ENCODE assay signal across 9 cellular contexts in the genomic region with DNA sequence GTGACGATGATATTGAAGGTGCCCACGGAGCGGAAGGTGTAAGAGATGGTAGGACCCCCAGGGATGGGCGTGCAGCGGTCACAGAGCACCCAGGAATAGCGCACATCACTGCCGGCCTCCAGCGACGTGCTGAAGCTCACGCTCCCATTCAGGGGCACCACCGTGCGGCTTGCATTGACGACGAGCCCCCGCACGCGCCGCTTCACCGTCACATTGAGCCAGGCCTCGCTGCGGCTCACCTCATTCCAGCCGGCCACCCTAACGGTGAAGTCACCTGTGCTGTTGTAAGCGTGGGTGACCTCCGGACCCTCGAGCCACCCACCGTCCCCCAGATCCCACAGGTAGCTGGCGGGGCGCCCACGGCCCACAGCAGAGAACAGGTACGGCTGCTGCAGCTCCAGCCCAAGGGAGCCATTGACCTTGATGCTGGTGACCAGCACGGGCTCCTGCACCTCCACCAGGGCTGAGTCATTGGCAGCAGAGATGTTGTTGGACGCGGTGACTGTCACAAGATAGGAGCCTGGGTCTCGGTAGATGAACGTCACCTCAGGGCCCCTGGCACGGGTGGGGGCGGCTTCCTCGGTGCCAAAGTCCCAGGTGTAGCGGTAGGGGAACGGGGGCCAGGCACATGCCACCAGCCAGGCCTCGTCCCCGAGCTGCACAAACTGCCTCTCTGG. TPM values are rescaled to one million over a fixed set of nuclear protein-coding genes. Genes with fewer than 3 reads are reported as not detected.
DNase-seq lines count a peak whose midpoint lies in the region; ATAC-seq, FAIRE-seq and TF ChIP-seq lines count a peak whose summit lies in the region.
"Not testable (repeated sequence)": the region's sequence is repeated elsewhere in the genome, so short reads cannot be mapped to it uniquely, and the experiment has no call there.
"Had no signal": no experiment of that assay in that cellular context is flagged by ENCODE, and none has a peak within 500 bp of the region (broad histone marks: within the 10 kb centered on the region; RNA-seq: fewer than 3 reads in every experiment).

No MANE protein-coding gene starts in this region.

- not testable (repeated sequence) for TF ChIP-seq EP300 in gastroesophageal sphincter (IDR thresholded peaks at IDR 0.05)

- H3K4me3 Mint-ChIP-seq in stimulated activated effector memory CD8-positive, alpha-beta T cell treated with anti-CD3 and anti-CD28 coated beads, Interleukin-12 subunit alpha, Interleukin-12 subunit beta, amount 100 ng/mL, for 72 hours: not testable (repeated sequence)

- H3K36me3 ChIP-seq in A673 (ENCODE audit: insufficient read depth, low read length, poor library complexity, severe bottlenecking); kidney (ENCODE audit: control insufficient read depth in 1 of 2, insufficient read depth in 2 of 2, low read length in 2 of 2): not testable (repeated sequence)
- H3K36me3 ChIP-seq in adrenal gland (replicated peaks in 1 of 2) (peaks cover 0 to 52% of the 10 kb centered on the region in 2 donors), gastroesophageal sphincter (peaks cover 0 to 98% of the 10 kb centered on the region in 2 donors), heart right ventricle (peaks cover 0 to 93% (median 28%) of the 10 kb centered on the region in 9 donors), right lobe of liver (peaks cover 0 to 18% (median 0%) of the 10 kb centered on the region in 4 donors), psoas muscle (ENCODE audit: insufficient read depth in 1 of 2, low read depth in 1 of 2) (peaks cover 0 to 78% of the 10 kb centered on the region in 2 donors)

- ATAC-seq in gastroesophageal sphincter (peak; percentile 14), heart right ventricle (peak; percentile 10 to 64 (median 51)), right lobe of liver (peak in 3 of 4 donors; percentile 23 to 62 (median 41)), psoas muscle (peak; percentile 68 to 82 (median 78))
- peak; percentile 24 for ATAC-seq in stimulated activated effector memory CD8-positive, alpha-beta T cell treated with anti-CD3 and anti-CD28 coated beads, Interleukin-12 subunit alpha, Interleukin-12 subunit beta, amount 100 ng/mL, for 72 hours

- not testable (repeated sequence) for H3K27ac ChIP-seq in A673 (ENCODE audit: low read depth, low read length, poor library complexity, severe bottlenecking); adrenal gland; gastroesophageal sphincter; heart right ventricle; kidney (ENCODE audit: low read depth in 2 of 2, low read length in 2 of 2); right lobe of liver
- peak overlapping the region; percentile 36 for H3K27ac ChIP-seq in psoas muscle

- CTCF ChIA-PET in A673 (lab: Charles Lee): not testable (repeated sequence)

- WGBS in adrenal gland, 4 donors: 78 to 90% (median 82%) methylated on average over 15 to 43 of the region's 43 CpGs
- WGBS in gastroesophageal sphincter (ENCODE audit: low coverage in 1 of 2), 2 donors: 100% methylated on average over 2 of the region's 43 CpGs; no CpG with 5 or more reads in 1 of the 2 donors
- 91% methylated on average over 42 of the region's 43 CpGs for WGBS in heart right ventricle, 2 donors
- no CpG with 5 or more reads among the region's 43 CpGs for WGBS in right lobe of liver (ENCODE audit: insufficient coverage, low coverage, low lambda C conversion rate, missing lambda C conversion rate)
- 77 to 86% (median 78%) methylated on average over 31 to 43 of the region's 43 CpGs for WGBS in psoas muscle, 3 donors

- not testable (repeated sequence) for TF ChIP-seq CTCF in A673 (conservative IDR thresholded peaks at IDR 0.05; ENCODE audit: low read depth, low read length); adrenal gland (IDR thresholded peaks at IDR 0.05); gastroesophageal sphincter (IDR thresholded peaks at IDR 0.05); heart right ventricle (IDR thresholded peaks at IDR 0.05); kidney (IDR thresholded peaks at IDR 0.05; ENCODE audit: borderline replicate concordance, extremely low read depth, insufficient read depth); right lobe of liver (IDR thresholded peaks at IDR 0.05); psoas muscle (IDR thresholded peaks at IDR 0.05)

- H3K9ac ChIP-seq in kidney (ENCODE audit: low read length in 2 of 2): not testable (repeated sequence)

- H3K36me3 Mint-ChIP-seq in stimulated activated effector memory CD8-positive, alpha-beta T cell treated with anti-CD3 and anti-CD28 coated beads, Interleukin-12 subunit alpha, Interleukin-12 subunit beta, amount 100 ng/mL, for 72 hours: peaks cover 17% of the 10 kb centered on the region

- H3K27ac Mint-ChIP-seq in stimulated activated effector memory CD8-positive, alpha-beta T cell treated with anti-CD3 and anti-CD28 coated beads, Interleukin-12 subunit alpha, Interleukin-12 subunit beta, amount 100 ng/mL, for 72 hours: not testable (repeated sequence)

- H3K27me3 ChIP-seq in A673 (replicated peaks; ENCODE audit: insufficient read depth, low read depth, low read length, poor library complexity); adrenal gland; gastroesophageal sphincter; heart right ventricle; right lobe of liver; psoas muscle (ENCODE audit: insufficient read depth in 3 of 3, low read length in 2 of 3): not testable (repeated sequence)

- DNase-seq in A673 (ENCODE audit: low spot score); heart right ventricle; right lobe of liver; stimulated activated effector memory CD8-positive, alpha-beta T cell treated with anti-CD3 and anti-CD28 coated beads, Interleukin-12 subunit alpha, Interleukin-12 subunit beta, amount 100 ng/mL, for 72 hours (ENCODE audit: low spot score in 2 of 2): not testable (repeated sequence)
- DNase-seq in adrenal gland (peak in 5 of 7 donors; percentile 69 to 81 (median 71)), kidney (peak; percentile 59), psoas muscle (peak; percentile 40 to 72)

- H3K4me1 Mint-ChIP-seq in stimulated activated effector memory CD8-positive, alpha-beta T cell treated with anti-CD3 and anti-CD28 coated beads, Interleukin-12 subunit alpha, Interleukin-12 subunit beta, amount 100 ng/mL, for 72 hours: not testable (repeated sequence)

- BruUV-seq in A673 (replicated peaks; lab: Mats Ljungman, UMichigan): TSS peak; percentile 21

- H3K4me3 ChIP-seq in A673 (ENCODE audit: low read depth, low read length, poor library complexity, severe bottlenecking); adrenal gland; gastroesophageal sphincter; heart right ventricle; kidney (ENCODE audit: low read length in 2 of 2); right lobe of liver; psoas muscle: not testable (repeated sequence)

- H3K9me3 ChIP-seq in A673 (ENCODE audit: low read depth, low read length, poor library complexity, severe bottlenecking); adrenal gland (replicated peaks in 1 of 3); gastroesophageal sphincter; heart right ventricle; kidney (ENCODE audit: control insufficient read depth in 1 of 2, low read length in 2 of 2); right lobe of liver; psoas muscle: not testable (repeated sequence)

- intact Hi-C loops in A673 (cut with micrococcal nuclease; ENCODE audit: unreplicated experiment); adrenal gland (cut with DNase I); heart right ventricle (cut with DNase I); kidney (cut with DNase I); right lobe of liver (cut with DNase I); psoas muscle (cut with DNase I): not testable (repeated sequence)

- POLR2A ChIA-PET in A673 (lab: Charles Lee; ENCODE audit: low non-redundant PET): interaction anchor here (0.6 kb wide), 1 partner anchor 427 kb away, joined by 4 read pairs; a partner anchor contains a TSS

- H3K4me1 ChIP-seq in A673 (ENCODE audit: insufficient read depth, low read length, poor library complexity, severe bottlenecking); adrenal gland (replicated peaks in 1 of 2); gastroesophageal sphincter; heart right ventricle; kidney (ENCODE audit: control insufficient read depth in 1 of 2, insufficient read depth in 1 of 2, low read depth in 1 of 2, low read length in 2 of 2); right lobe of liver; psoas muscle: not testable (repeated sequence)

- H3K9me3 Mint-ChIP-seq in stimulated activated effector memory CD8-positive, alpha-beta T cell treated with anti-CD3 and anti-CD28 coated beads, Interleukin-12 subunit alpha, Interleukin-12 subunit beta, amount 100 ng/mL, for 72 hours: not testable (repeated sequence)

- not testable (repeated sequence) for FAIRE-seq in kidney (lab: Jason Lieb, UNC)

- not testable (repeated sequence) for TF ChIP-seq POLR2A in adrenal gland (IDR thresholded peaks at IDR 0.05); gastroesophageal sphincter (IDR thresholded peaks at IDR 0.05); right lobe of liver (IDR thresholded peaks at IDR 0.05)

RNA-seq across cellular contexts. Expression of a gene that starts 25.2 kb away (rescaled TPM):
- total RNA-seq in A673 (2021) (121 and 141 TPM in 2 replicates), adrenal gland (100 to 1,000 TPM in 5 of 8 donors, 10 to 100 TPM in 3; 43.5 to 145 (median 104) TPM), gastroesophageal sphincter (100 to 1,000 TPM; 181 to 492 (median 352) TPM), heart right ventricle (100 to 1,000 TPM in 6 of 10 donors, 10 to 100 TPM in 4; 79.3 to 122 (median 104) TPM), kidney (88.3 TPM), right lobe of liver (10 to 100 TPM; 28.5 to 58.2 (median 42.8) TPM), psoas muscle (100 to 1,000 TPM in 1 of 4 donors, 10 to 100 TPM in 3; 59.1 to 123 (median 86.0) TPM)
- polyA plus RNA-seq in adrenal gland (100 to 1,000 TPM in 2 of 3 donors, 1 to 10 TPM in 1; 9.2 to 359 (median 104) TPM), heart right ventricle (100 to 1,000 TPM in 1 of 2 donors, 10 to 100 TPM in 1; 76.7 to 114 TPM), kidney (ENCODE audit: insufficient read depth, low read depth, low replicate concordance) (16.2 TPM), psoas muscle (10 to 100 TPM; 33.9 to 93.3 (median 58.4) TPM)

RNA-seq across cellular contexts. Expression of a gene that starts 38.0 kb away (rescaled TPM):
- 0.49 and 1.7 TPM in 2 replicates for total RNA-seq in A673 (2021)
- total RNA-seq in adrenal gland: 1 to 10 TPM in 6 of 8 donors, not detected in 2; 1.0 to 4.1 (median 1.8) TPM
- polyA plus RNA-seq in adrenal gland: 10 to 100 TPM in 1 of 3 donors, 1 to 10 TPM in 1, under 1 TPM in 1; 0.46 to 23.1 (median 6.7) TPM
- 1 to 10 TPM in 1 of 4 donors, under 1 TPM in 1, not detected in 2; 0.39 to 1.0 TPM for total RNA-seq in gastroesophageal sphincter
- total RNA-seq in heart right ventricle: 1 to 10 TPM in 8 of 10 donors, under 1 TPM in 2; 0.74 to 4.3 (median 1.6) TPM
- 1 to 10 TPM in 1 of 2 donors, under 1 TPM in 1; 0.26 to 6.4 TPM for polyA plus RNA-seq in heart right ventricle
- total RNA-seq in kidney: 1.5 TPM
- 3.0 TPM for polyA plus RNA-seq in kidney (ENCODE audit: insufficient read depth, low read depth, low replicate concordance)
- total RNA-seq in right lobe of liver: 10 to 100 TPM in 3 of 6 experiments, 1 to 10 TPM in 3; 3.8 to 14.6 (median 8.7) TPM
- 1 to 10 TPM in 1 of 4 donors, under 1 TPM in 3; 0.32 to 1.7 (median 0.83) TPM for total RNA-seq in psoas muscle
- polyA plus RNA-seq in psoas muscle: under 1 TPM; 0.17 to 0.31 (median 0.21) TPM
- polyA plus RNA-seq: CD14-positive monocyte had no signal

RNA-seq across cellular contexts. Expression of a gene that starts 45.1 kb away (rescaled TPM):
- total RNA-seq in A673 (2021) (96.7 and 97.4 TPM in 2 replicates), adrenal gland (100 to 1,000 TPM in 1 of 8 donors, 10 to 100 TPM in 7; 28.4 to 129 (median 60.5) TPM), gastroesophageal sphincter (10 to 100 TPM; 36.3 to 70.1 (median 56.3) TPM), heart right ventricle (10 to 100 TPM; 16.9 to 44.9 (median 23.8) TPM), kidney (66.8 TPM), right lobe of liver (10 to 100 TPM; 40.9 to 56.2 (median 46.2) TPM), psoas muscle (10 to 100 TPM; 15.6 to 47.5 (median 38.9) TPM)
- polyA plus RNA-seq in adrenal gland (10 to 100 TPM; 21.0 to 47.8 (median 43.8) TPM), heart right ventricle (10 to 100 TPM; 14.6 to 28.2 TPM), kidney (ENCODE audit: insufficient read depth, low read depth, low replicate concordance) (26.1 TPM), psoas muscle (10 to 100 TPM; 20.8 to 39.1 (median 27.3) TPM)

Comparison
In these comparisons a context has a peak if more than half of its experiments do, and no peak if none do; other contexts are left out.
1. ATAC-seq: peak in every context shown above with its lines; median percentile 78 in psoas muscle; 51 in heart right ventricle; 41 in right lobe of liver; 24 in stimulated activated effector memory CD8-positive, alpha-beta T cell treated with anti-CD3 and anti-CD28 coated beads, Interleukin-12 subunit alpha, Interleukin-12 subunit beta, amount 100 ng/mL, for 72 hours; 14 in gastroesophageal sphincter.